8 cellular contexts compared by ENCODE assay signal in the genomic region with DNA sequence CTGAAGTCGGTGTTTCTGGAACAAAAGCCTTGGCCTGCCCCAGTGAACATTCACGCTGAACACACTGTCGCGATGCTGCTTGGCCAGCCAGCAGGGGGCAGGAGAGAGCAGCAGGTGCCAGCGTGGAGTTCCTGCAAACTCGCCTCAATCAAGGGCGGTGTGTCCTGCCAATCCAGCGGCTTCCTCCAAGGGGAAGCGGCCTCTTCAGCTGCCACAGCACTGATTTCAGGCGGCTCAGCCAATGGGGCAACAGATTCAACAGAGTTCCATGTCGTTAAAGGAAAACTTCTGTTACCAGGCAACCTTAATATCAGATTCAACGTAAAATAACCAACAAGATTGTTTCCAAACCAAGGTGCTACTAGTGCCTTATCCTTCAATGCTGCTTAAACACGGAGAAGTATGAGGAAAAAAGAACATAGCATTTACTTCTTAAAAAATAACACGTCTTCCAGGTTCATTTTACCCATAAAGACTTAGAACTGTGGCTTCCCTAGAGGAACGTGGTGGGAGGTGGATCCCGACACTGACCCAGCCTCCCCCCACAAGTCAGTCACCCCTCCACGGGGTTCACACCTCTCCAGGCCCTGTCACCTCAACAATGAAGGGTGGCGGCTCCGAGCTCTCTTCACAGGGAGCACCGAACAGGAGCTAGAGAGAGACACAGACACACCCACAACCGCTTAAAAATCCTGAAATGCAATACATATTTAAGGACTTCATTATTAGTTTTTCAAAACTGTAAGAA.
DNase-seq lines count a peak whose midpoint lies in the region; ATAC-seq lines count a peak whose summit lies in the region.

No MANE protein-coding gene starts in this region.

- DNase-seq in DMS79 treated with DMSO at 0.1 percent for 48 hours (lab: John Stamatoyannopoulos, UW) (peak; percentile 71), NCI-H2227 (lab: John Stamatoyannopoulos, UW; ENCODE audit: unreplicated experiment) (peak; percentile 22), cerebellar cortex (ENCODE audit: low spot score) (peak; percentile 95), kidney glomerular epithelial cell (lab: John Stamatoyannopoulos, UW) (peak; percentile 90)
- peak; percentile 55 for DNase-seq in activated CD4-positive, alpha-beta T cell treated with anti-CD3 and anti-CD28 coated beads for 1 hour
- peak; percentile 65 to 78 for DNase-seq in stimulated activated CD4-positive, alpha-beta T cell treated with anti-CD3 and anti-CD28 coated beads, Interleukin-15, amount 100 ng/mL, for 48 hours (ENCODE audit: low read depth in 2 of 2)

- ATAC-seq in HG02623 (IDR thresholded peaks at IDR 0.05; ENCODE audit: unreplicated experiment), result peak; percentile 61
- no peak for ATAC-seq in HG03565 (IDR thresholded peaks at IDR 0.05; ENCODE audit: unreplicated experiment)

Comparison
In these comparisons a context has a peak if more than half of its experiments do, and no peak if none do; other contexts are left out.
1. DNase-seq: peak in every context shown above with its lines; median percentile 95 in cerebellar cortex; 90 in kidney glomerular epithelial cell; 72 in stimulated activated CD4-positive, alpha-beta T cell treated with anti-CD3 and anti-CD28 coated beads, Interleukin-15, amount 100 ng/mL, for 48 hours; 71 in DMS79 treated with DMSO at 0.1 percent for 48 hours; 55 in activated CD4-positive, alpha-beta T cell treated with anti-CD3 and anti-CD28 coated beads for 1 hour; 22 in NCI-H2227.